In the genomic region with DNA sequence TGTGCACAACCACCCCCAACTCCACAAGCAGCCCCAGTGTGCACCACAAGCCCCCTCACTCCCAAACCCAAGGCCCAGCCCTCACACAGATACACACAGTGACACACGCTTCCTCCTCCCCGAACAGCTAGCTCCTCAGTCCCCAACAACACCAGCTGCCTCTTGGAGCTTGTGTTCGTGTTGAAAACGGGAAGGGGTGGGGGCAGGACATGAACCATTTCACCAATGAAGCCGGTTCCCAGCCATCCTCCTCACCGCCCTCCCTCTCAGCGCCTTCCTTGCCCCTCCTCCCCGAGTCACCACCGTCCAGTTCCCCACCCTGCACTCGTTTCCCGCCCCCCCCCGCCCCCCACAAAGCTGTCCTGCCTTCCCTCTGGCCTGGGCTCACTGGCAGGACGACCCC, we compare ENCODE assay signal across 1 cellular context.
TF ChIP-seq lines count a peak whose summit lies in the region.

No MANE protein-coding gene starts in this region.

TF ChIP-seq in HepG2, 621 proteins besides CTCF, POLR2A, EP300 and RAD21 (continued from another document):
- TF ChIP-seq, protein P1, sequence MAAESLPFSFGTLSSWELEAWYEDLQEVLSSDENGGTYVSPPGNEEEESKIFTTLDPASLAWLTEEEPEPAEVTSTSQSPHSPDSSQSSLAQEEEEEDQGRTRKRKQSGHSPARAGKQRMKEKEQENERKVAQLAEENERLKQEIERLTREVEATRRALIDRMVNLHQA (CRISPR knock-in tag; IDR thresholded peaks at IDR 0.05), result no peak
- TF ChIP-seq, protein P2, sequence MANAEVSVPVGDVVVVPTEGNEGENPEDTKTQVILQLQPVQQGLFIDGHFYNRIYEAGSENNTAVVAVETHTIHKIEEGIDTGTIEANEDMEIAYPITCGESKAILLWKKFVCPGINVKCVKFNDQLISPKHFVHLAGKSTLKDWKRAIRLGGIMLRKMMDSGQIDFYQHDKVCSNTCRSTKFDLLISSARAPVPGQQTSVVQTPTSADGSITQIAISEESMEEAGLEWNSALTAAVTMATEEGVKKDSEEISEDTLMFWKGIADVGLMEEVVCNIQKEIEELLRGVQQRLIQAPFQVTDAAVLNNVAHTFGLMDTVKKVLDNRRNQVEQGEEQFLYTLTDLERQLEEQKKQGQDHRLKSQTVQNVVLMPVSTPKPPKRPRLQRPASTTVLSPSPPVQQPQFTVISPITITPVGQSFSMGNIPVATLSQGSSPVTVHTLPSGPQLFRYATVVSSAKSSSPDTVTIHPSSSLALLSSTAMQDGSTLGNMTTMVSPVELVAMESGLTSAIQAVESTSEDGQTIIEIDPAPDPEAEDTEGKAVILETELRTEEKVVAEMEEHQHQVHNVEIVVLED (CRISPR knock-in tag; IDR thresholded peaks at IDR 0.05; ENCODE audit: borderline replicate concordance), result no peak
- TF ChIP-seq HNRNPK (IDR thresholded peaks at IDR 0.05; ENCODE audit: low read depth, low read length, poor library complexity, severe bottlenecking) (no peak), ZNF616 (CRISPR knock-in tag; IDR thresholded peaks at IDR 0.05; ENCODE audit: low read depth) (no peak), ZNF260 (CRISPR knock-in tag; IDR thresholded peaks at IDR 0.05; ENCODE audit: borderline replicate concordance, low read depth) (no peak), KDM5B (CRISPR knock-in tag; IDR thresholded peaks at IDR 0.05; ENCODE audit: borderline replicate concordance) (0 out of 2 replicates have a peak, but pooled peaks have one; percentile 29), RFX3 (CRISPR knock-in tag; IDR thresholded peaks at IDR 0.05) (no peak), PITX1 (CRISPR knock-in tag; IDR thresholded peaks at IDR 0.05) (no peak), YEATS4 (CRISPR knock-in tag; IDR thresholded peaks at IDR 0.05; ENCODE audit: borderline replicate concordance) (no peak)
- TF ChIP-seq, protein P3, sequence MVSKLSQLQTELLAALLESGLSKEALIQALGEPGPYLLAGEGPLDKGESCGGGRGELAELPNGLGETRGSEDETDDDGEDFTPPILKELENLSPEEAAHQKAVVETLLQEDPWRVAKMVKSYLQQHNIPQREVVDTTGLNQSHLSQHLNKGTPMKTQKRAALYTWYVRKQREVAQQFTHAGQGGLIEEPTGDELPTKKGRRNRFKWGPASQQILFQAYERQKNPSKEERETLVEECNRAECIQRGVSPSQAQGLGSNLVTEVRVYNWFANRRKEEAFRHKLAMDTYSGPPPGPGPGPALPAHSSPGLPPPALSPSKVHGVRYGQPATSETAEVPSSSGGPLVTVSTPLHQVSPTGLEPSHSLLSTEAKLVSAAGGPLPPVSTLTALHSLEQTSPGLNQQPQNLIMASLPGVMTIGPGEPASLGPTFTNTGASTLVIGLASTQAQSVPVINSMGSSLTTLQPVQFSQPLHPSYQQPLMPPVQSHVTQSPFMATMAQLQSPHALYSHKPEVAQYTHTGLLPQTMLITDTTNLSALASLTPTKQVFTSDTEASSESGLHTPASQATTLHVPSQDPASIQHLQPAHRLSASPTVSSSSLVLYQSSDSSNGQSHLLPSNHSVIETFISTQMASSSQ (IDR thresholded peaks at IDR 0.05; ENCODE audit: low read depth), result no peak
- TF ChIP-seq, protein P3 (CRISPR knock-in tag; IDR thresholded peaks at IDR 0.05; ENCODE audit: borderline replicate concordance), result no peak
- TF ChIP-seq, protein P4, sequence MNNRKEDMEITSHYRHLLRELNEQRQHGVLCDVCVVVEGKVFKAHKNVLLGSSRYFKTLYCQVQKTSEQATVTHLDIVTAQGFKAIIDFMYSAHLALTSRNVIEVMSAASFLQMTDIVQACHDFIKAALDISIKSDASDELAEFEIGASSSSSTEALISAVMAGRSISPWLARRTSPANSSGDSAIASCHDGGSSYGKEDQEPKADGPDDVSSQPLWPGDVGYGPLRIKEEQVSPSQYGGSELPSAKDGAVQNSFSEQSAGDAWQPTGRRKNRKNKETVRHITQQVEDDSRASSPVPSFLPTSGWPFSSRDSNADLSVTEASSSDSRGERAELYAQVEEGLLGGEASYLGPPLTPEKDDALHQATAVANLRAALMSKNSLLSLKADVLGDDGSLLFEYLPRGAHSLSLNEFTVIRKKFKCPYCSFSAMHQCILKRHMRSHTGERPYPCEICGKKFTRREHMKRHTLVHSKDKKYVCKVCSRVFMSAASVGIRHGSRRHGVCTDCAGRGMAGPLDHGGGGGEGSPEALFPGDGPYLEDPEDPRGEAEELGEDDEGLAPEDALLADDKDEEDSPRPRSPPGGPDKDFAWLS (CRISPR knock-in tag; IDR thresholded peaks at IDR 0.05; ENCODE audit: borderline replicate concordance), result no peak
- TF ChIP-seq, protein P5, sequence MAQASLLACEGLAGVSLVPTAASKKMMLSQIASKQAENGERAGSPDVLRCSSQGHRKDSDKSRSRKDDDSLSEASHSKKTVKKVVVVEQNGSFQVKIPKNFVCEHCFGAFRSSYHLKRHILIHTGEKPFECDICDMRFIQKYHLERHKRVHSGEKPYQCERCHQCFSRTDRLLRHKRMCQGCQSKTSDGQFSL (CRISPR knock-in tag; IDR thresholded peaks at IDR 0.05), result no peak
- TF ChIP-seq, protein P6, sequence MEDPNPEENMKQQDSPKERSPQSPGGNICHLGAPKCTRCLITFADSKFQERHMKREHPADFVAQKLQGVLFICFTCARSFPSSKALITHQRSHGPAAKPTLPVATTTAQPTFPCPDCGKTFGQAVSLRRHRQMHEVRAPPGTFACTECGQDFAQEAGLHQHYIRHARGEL (CRISPR knock-in tag; IDR thresholded peaks at IDR 0.05), result no peak
